Comparison of ENCODE assay signal across 17 cellular contexts in genomic region chr20:42218566-42218965, GRCh38.
"Had no signal": no experiment of that assay in that cellular context is flagged by ENCODE, and none has a peak within 500 bp of the region (broad histone marks: within the 10 kb centered on the region; RNA-seq: fewer than 3 reads in every experiment).

No MANE protein-coding gene starts in this region.

- DNase-seq: activated CD4-positive, alpha-beta T cell treated with anti-CD3 and anti-CD28 coated beads for 1 hour; activated CD4-positive, alpha-beta T cell treated with anti-CD3 and anti-CD28 coated beads, Interleukin-2, amount 50 U/mL, for 1 hour; activated CD8-positive, alpha-beta T cell treated with anti-CD3 and anti-CD28 coated beads, Interleukin-2, amount 10 ng/mL, durations not matched to agents 7 days and 5 days; activated T-cell treated with anti-CD3 and anti-CD28 coated beads, Interleukin-2, amount 50 U/mL, for 24 hours; aorta; left colon; naive B cell; posterior cingulate gyrus; small intestine; stimulated activated CD4-positive, alpha-beta T cell treated with anti-CD3 and anti-CD28 coated beads, Interleukin-2, amount 100 ng/mL, for 24 hours; transverse colon had no signal

- ATAC-seq: activated CD8-positive, alpha-beta T cell treated with anti-CD3 and anti-CD28 coated beads, Interleukin-2, amount 10 ng/mL, durations not matched to agents 7 days and 5 days; activated naive CD4-positive, alpha-beta T cell treated with anti-CD3 and anti-CD28 coated beads, Interleukin-2, amount 50 U/mL, for 72 hours; activated T-helper 17 cell treated with anti-CD3 and anti-CD28 coated beads, Interleukin-2, amount 50 U/mL, for 72 hours; left colon; sciatic nerve; stimulated activated memory B cell treated with anti-CD40 and anti-IgM and Interleukin-4, amounts not matched to agents 10 μg/mL and 1 μg/mL and 100 μg/mL, for 72 hours had no signal

- H3K27ac ChIP-seq: transverse colon, vagina had no signal

- H3K36me3 ChIP-seq: transverse colon, vagina had no signal

- H3K9me3 ChIP-seq: transverse colon, vagina had no signal

- H3K27me3 ChIP-seq: transverse colon had no signal

- H3K4me3 ChIP-seq: lung, transverse colon, vagina had no signal
